8 cellular contexts compared by ENCODE assay signal in the genomic region with DNA sequence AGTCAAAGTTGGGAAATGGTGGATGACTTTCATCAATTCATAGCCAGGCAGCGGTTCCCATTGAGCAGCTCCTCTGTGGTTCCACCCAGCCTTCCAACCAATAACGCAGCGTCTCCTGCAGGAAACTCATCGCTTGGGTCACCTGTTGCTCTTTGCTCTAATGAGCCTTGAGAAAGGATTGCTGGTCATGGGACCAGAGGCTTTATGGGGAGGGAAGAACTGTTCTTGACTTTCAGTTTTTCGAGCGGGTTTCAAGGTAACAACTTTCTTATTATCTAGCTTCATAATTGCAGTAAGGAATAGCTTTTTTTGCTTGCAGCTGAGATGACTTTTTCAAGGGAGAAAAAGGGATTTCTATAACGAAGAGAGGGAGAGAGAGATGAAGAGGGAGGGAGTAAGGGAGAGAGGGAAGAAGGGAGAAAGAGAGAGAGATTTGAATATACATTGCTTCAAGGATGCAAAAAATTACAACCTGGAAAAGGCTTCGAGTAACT. TPM values are rescaled to one million over a fixed set of nuclear protein-coding genes. Genes with fewer than 3 reads are reported as not detected.
A peak's percentile ranks its signal among the peaks of the same experiment; 100 is the strongest.
DNase-seq lines count a peak whose midpoint lies in the region; ATAC-seq and TF ChIP-seq lines count a peak whose summit lies in the region.

No MANE protein-coding gene starts in this region.

- CTCF ChIA-PET in activated CD8-positive, alpha-beta T cell treated with anti-CD3 and anti-CD28 coated beads, Interleukin-2, amount 10 ng/mL, durations not matched to agents 7 days and 5 days (lab: Charles Lee), result interaction anchor here (0.6 to 8.5 kb wide), 10 partner anchors 14 to 109 kb away, joined by 3 to 98 read pairs (median 4); a partner anchor contains a TSS
- CTCF ChIA-PET in activated CD4-positive, alpha-beta T cell treated with anti-CD3 and anti-CD28 coated beads for 36 hours (lab: Charles Lee), result interaction anchor here (0.6 kb wide), 1 partner anchor 515 kb away, joined by 5 read pairs; no protein-coding TSS in a partner anchor

- H3K36me3 Mint-ChIP-seq in activated CD8-positive, alpha-beta T cell treated with anti-CD3 and anti-CD28 coated beads, Interleukin-2, amount 10 ng/mL, durations not matched to agents 7 days and 5 days (ENCODE audit: low read depth), result peaks cover 12% of the 10 kb centered on the region
- peaks cover 32% of the 10 kb centered on the region for H3K36me3 Mint-ChIP-seq in stimulated activated memory B cell treated with anti-CD40 and anti-IgM and Interleukin-4, amounts not matched to agents 10 μg/mL and 1 μg/mL and 100 μg/mL, for 72 hours
- H3K36me3 Mint-ChIP-seq in activated CD4-positive, alpha-beta T cell treated with anti-CD3 and anti-CD28 coated beads for 36 hours (ENCODE audit: low read depth), result no peaks in the 10 kb centered on the region

- H3K9me3 Mint-ChIP-seq in activated CD8-positive, alpha-beta T cell treated with anti-CD3 and anti-CD28 coated beads, Interleukin-2, amount 10 ng/mL, durations not matched to agents 7 days and 5 days (ENCODE audit: insufficient read depth), result no peaks in the 10 kb centered on the region
- peaks cover 5% of the 10 kb centered on the region for H3K9me3 Mint-ChIP-seq in stimulated activated memory B cell treated with anti-CD40 and anti-IgM and Interleukin-4, amounts not matched to agents 10 μg/mL and 1 μg/mL and 100 μg/mL, for 72 hours
- no peaks in the 10 kb centered on the region for H3K9me3 Mint-ChIP-seq in activated CD4-positive, alpha-beta T cell treated with anti-CD3 and anti-CD28 coated beads for 36 hours (ENCODE audit: low read depth)

- H3K4me3 Mint-ChIP-seq in activated CD8-positive, alpha-beta T cell treated with anti-CD3 and anti-CD28 coated beads, Interleukin-2, amount 10 ng/mL, durations not matched to agents 7 days and 5 days, result peak overlapping the region; percentile 77
- peak overlapping the region; percentile 97 for H3K4me3 Mint-ChIP-seq in stimulated activated memory B cell treated with anti-CD40 and anti-IgM and Interleukin-4, amounts not matched to agents 10 μg/mL and 1 μg/mL and 100 μg/mL, for 72 hours
- no peak overlapping the region for H3K4me3 Mint-ChIP-seq in activated CD4-positive, alpha-beta T cell treated with anti-CD3 and anti-CD28 coated beads for 36 hours

- POLR2A ChIA-PET in activated CD8-positive, alpha-beta T cell treated with anti-CD3 and anti-CD28 coated beads, Interleukin-2, amount 10 ng/mL, durations not matched to agents 7 days and 5 days (lab: Charles Lee), result interaction anchor here (0.8 to 2.8 kb wide), 6 partner anchors 18 to 86 kb away, joined by 3 to 11 read pairs (median 5); a partner anchor contains a TSS
- POLR2A ChIA-PET in activated CD4-positive, alpha-beta T cell treated with anti-CD3 and anti-CD28 coated beads for 36 hours (lab: Charles Lee), result no interaction called here

- peaks cover 48% of the 10 kb centered on the region for H3K4me1 Mint-ChIP-seq in activated CD8-positive, alpha-beta T cell treated with anti-CD3 and anti-CD28 coated beads, Interleukin-2, amount 10 ng/mL, durations not matched to agents 7 days and 5 days (ENCODE audit: low read depth)
- H3K4me1 Mint-ChIP-seq in stimulated activated memory B cell treated with anti-CD40 and anti-IgM and Interleukin-4, amounts not matched to agents 10 μg/mL and 1 μg/mL and 100 μg/mL, for 72 hours, result peaks cover 54% of the 10 kb centered on the region
- peaks cover 3% of the 10 kb centered on the region for H3K4me1 Mint-ChIP-seq in activated CD4-positive, alpha-beta T cell treated with anti-CD3 and anti-CD28 coated beads for 36 hours

- no peak for TF ChIP-seq CTCF in GM10266 (IDR thresholded peaks at IDR 0.05; ENCODE audit: control insufficient read depth, insufficient read depth, low read depth, missing control alignments)

- peak overlapping the region; percentile 80 for H3K27ac Mint-ChIP-seq in activated CD8-positive, alpha-beta T cell treated with anti-CD3 and anti-CD28 coated beads, Interleukin-2, amount 10 ng/mL, durations not matched to agents 7 days and 5 days
- H3K27ac Mint-ChIP-seq in stimulated activated memory B cell treated with anti-CD40 and anti-IgM and Interleukin-4, amounts not matched to agents 10 μg/mL and 1 μg/mL and 100 μg/mL, for 72 hours, result peak overlapping the region; percentile 99
- no peak overlapping the region for H3K27ac Mint-ChIP-seq in activated CD4-positive, alpha-beta T cell treated with anti-CD3 and anti-CD28 coated beads for 36 hours

- ATAC-seq in HG02973 (IDR thresholded peaks at IDR 0.05; ENCODE audit: unreplicated experiment), result peak; percentile 30
- ATAC-seq in activated CD8-positive, alpha-beta T cell treated with anti-CD3 and anti-CD28 coated beads, Interleukin-2, amount 10 ng/mL, durations not matched to agents 7 days and 5 days, result no peak
- ATAC-seq in stimulated activated memory B cell treated with anti-CD40 and anti-IgM and Interleukin-4, amounts not matched to agents 10 μg/mL and 1 μg/mL and 100 μg/mL, for 72 hours, result peak; percentile 55
- no peak for ATAC-seq in activated CD4-positive, alpha-beta T cell treated with anti-CD3 and anti-CD28 coated beads for 36 hours

- DNase-seq in GM10266 (ENCODE audit: extremely low spot score) (peak; percentile 62), iPS-NIHi7 (ENCODE audit: extremely low spot score) (peak; percentile 64), NCI-H526 (lab: John Stamatoyannopoulos, UW) (no peak), NCI-H2227 (lab: John Stamatoyannopoulos, UW; ENCODE audit: unreplicated experiment) (no peak)
- no peak for DNase-seq in activated CD8-positive, alpha-beta T cell treated with anti-CD3 and anti-CD28 coated beads, Interleukin-2, amount 10 ng/mL, durations not matched to agents 7 days and 5 days
- no peak for DNase-seq in activated CD4-positive, alpha-beta T cell treated with anti-CD3 and anti-CD28 coated beads for 36 hours

- H3K27me3 Mint-ChIP-seq in activated CD8-positive, alpha-beta T cell treated with anti-CD3 and anti-CD28 coated beads, Interleukin-2, amount 10 ng/mL, durations not matched to agents 7 days and 5 days (ENCODE audit: low read depth), result peaks cover 14% of the 10 kb centered on the region
- H3K27me3 Mint-ChIP-seq in stimulated activated memory B cell treated with anti-CD40 and anti-IgM and Interleukin-4, amounts not matched to agents 10 μg/mL and 1 μg/mL and 100 μg/mL, for 72 hours, result no peaks in the 10 kb centered on the region
- peaks cover 34% of the 10 kb centered on the region for H3K27me3 Mint-ChIP-seq in activated CD4-positive, alpha-beta T cell treated with anti-CD3 and anti-CD28 coated beads for 36 hours

- intact Hi-C loops in activated CD4-positive, alpha-beta T cell treated with anti-CD3 and anti-CD28 coated beads for 36 hours (cut with DNase I, micrococcal nuclease), result no loop called here

RNA-seq across cellular contexts. Expression of a gene that starts 0.4 kb away (rescaled TPM):
- total RNA-seq in activated CD8-positive, alpha-beta T cell treated with anti-CD3 and anti-CD28 coated beads, Interleukin-2, amount 10 ng/mL, durations not matched to agents 7 days and 5 days, result 10 to 100 TPM; 14.2 to 14.9 TPM
- under 1 TPM in 1 of 2 experiments, not detected in 1; 0.37 TPM for total RNA-seq in activated CD4-positive, alpha-beta T cell treated with anti-CD3 and anti-CD28 coated beads for 36 hours

Comparison
In these comparisons a context has a peak if more than half of its experiments do, and no peak if none do; other contexts are left out.
1. DNase-seq: peak in GM10266 (single experiment) and iPS-NIHi7 (single experiment); none in activated CD8-positive, alpha-beta T cell treated with anti-CD3 and anti-CD28 coated beads, Interleukin-2, amount 10 ng/mL, durations not matched to agents 7 days and 5 days (single experiment), activated CD4-positive, alpha-beta T cell treated with anti-CD3 and anti-CD28 coated beads for 36 hours (single experiment), NCI-H526 (0 of 2) and NCI-H2227 (single experiment).
2. ATAC-seq: peak in HG02973 (single experiment) and stimulated activated memory B cell treated with anti-CD40 and anti-IgM and Interleukin-4, amounts not matched to agents 10 μg/mL and 1 μg/mL and 100 μg/mL, for 72 hours (single experiment); none in activated CD8-positive, alpha-beta T cell treated with anti-CD3 and anti-CD28 coated beads, Interleukin-2, amount 10 ng/mL, durations not matched to agents 7 days and 5 days (single experiment) and activated CD4-positive, alpha-beta T cell treated with anti-CD3 and anti-CD28 coated beads for 36 hours (single experiment).
3. RNA of a gene that starts 0.4 kb away (total RNA-seq): 14.2 to 14.9 TPM in activated CD8-positive, alpha-beta T cell treated with anti-CD3 and anti-CD28 coated beads, Interleukin-2, amount 10 ng/mL, durations not matched to agents 7 days and 5 days; 0.37 TPM in activated CD4-positive, alpha-beta T cell treated with anti-CD3 and anti-CD28 coated beads for 36 hours; every median in the first group is over 10 times any median in the second.